In the genomic region with DNA sequence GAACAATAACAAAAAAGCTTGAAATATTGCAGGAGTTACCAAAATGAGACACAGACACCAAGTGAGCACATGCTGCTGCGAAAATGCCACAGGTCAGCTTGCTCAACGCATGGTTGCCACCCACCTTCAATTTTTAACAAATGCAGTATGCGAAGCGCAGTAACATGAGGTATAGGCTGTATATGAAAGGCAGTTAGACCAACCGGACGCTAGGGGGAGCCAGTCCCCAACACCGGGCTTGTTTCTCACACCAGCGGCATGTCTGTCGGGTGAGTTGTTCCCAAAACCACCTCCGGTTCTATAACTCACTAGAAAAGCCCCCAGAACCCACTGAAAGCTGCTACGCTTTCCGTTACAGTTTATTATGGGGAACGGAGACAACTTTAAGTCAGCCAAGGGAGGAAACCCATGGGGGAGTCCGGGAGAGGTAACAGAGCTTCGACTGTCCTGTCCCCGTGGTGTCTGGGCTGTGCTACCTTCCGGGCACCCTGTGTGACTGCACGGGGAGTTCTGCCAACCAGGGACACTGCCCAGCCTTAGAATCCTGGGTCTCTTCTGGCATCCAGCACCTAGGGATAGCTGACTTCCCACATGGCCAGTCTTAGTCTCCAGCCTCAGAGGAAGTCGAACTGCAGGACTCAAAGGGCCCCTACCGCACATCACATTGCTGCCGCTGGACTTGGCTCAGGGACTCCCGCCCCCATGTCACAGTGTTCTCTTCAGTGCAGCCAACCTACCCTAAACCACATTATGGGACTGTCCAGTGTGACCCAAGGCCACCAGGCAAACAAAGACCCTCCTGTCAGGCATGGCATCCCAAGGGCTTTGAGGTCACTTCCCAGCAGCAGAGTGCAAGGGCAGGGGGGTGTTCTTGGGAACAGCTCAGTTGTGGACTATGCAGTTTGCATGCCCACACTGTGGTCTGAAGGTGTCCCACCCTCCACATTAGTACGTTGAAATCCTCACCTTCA, we compare ENCODE assay signal across 1 cellular context.
TF ChIP-seq lines count a peak whose summit lies in the region.

No MANE protein-coding gene starts in this region.

TF ChIP-seq in K562, 482 proteins besides CTCF, POLR2A, EP300 and RAD21 (continued from another document and continues in another):
- TF ChIP-seq RNF219 (CRISPR knock-in tag; IDR thresholded peaks at IDR 0.05) (no peak), SMC3 (conservative IDR thresholded peaks at IDR 0.05; ENCODE audit: insufficient read depth, low read depth, low read length) (peak; percentile 76), YY1 (IDR thresholded peaks at IDR 0.05; ENCODE audit: borderline replicate concordance in 1 of 3, control insufficient read depth in 1 of 3, extremely low read depth in 1 of 3, insufficient read depth in 3 of 3, insufficient read length in 1 of 3, insufficient replicate concordance in 2 of 3, low read depth in 1 of 3, low read length in 2 of 3) (peak in 2 of 3 experiments; percentile 24 to 54), SMAD4 (CRISPR knock-in tag; conservative IDR thresholded peaks at IDR 0.05) (peak; percentile 67), OTX1 (CRISPR knock-in tag; IDR thresholded peaks at IDR 0.05) (peak; percentile 53; the same call in 1 of the 2 replicates), CBX3 (IDR thresholded peaks at IDR 0.05; ENCODE audit: borderline replicate concordance in 1 of 2, low read length in 2 of 2) (no peak; a peak in 1 of 3 replicates), DEAF1 (CRISPR knock-in tag; IDR thresholded peaks at IDR 0.05) (peak; percentile 57; the same call in 1 of the 2 replicates), ELF2 (CRISPR knock-in tag; IDR thresholded peaks at IDR 0.05) (peak; percentile 66; the same call in 1 of the 2 replicates), ILK (tag; IDR thresholded peaks at IDR 0.05; ENCODE audit: borderline replicate concordance, low read depth) (no peak), FIP1L1 (IDR thresholded peaks at IDR 0.05; ENCODE audit: low read depth, low read length, poor library complexity, severe bottlenecking) (no peak), TARDBP (IDR thresholded peaks at IDR 0.05) (no peak), KLF6 (CRISPR knock-in tag; IDR thresholded peaks at IDR 0.05; ENCODE audit: borderline replicate concordance) (peak; percentile 66; the same call in 1 of the 2 replicates), ZNF445 (CRISPR knock-in tag; IDR thresholded peaks at IDR 0.05; ENCODE audit: low read depth) (0 out of 2 replicates have a peak, but pooled peaks have one; percentile 56), BDP1 (IDR thresholded peaks at IDR 0.05; ENCODE audit: insufficient read depth, insufficient read length) (no peak), POLR3G (IDR thresholded peaks at IDR 0.05; ENCODE audit: extremely low read depth, insufficient read length, insufficient replicate concordance) (no peak), TEAD4 (IDR thresholded peaks at IDR 0.05; ENCODE audit: low read length) (peak; percentile 22; the same call in 1 of the 2 replicates), TEAD4 (CRISPR knock-in tag; IDR thresholded peaks at IDR 0.05; ENCODE audit: borderline replicate concordance) (no peak), ZNF212 (CRISPR knock-in tag; IDR thresholded peaks at IDR 0.05) (peak; percentile 81; the same call in 1 of the 2 replicates), SIN3A (IDR thresholded peaks at IDR 0.05; ENCODE audit: borderline replicate concordance in 2 of 2, control insufficient read depth in 1 of 2, low read depth in 2 of 2, low read length in 2 of 2) (no peak), ZBTB8A (IDR thresholded peaks at IDR 0.05; ENCODE audit: partially characterized antibody) (no peak), ARID4B (CRISPR knock-in tag; IDR thresholded peaks at IDR 0.05) (no peak), ZNF644 (tag; IDR thresholded peaks at IDR 0.05; ENCODE audit: low read depth) (no peak), RBM17 (IDR thresholded peaks at IDR 0.05; ENCODE audit: borderline replicate concordance, low read depth, low read length) (no peak), STAT5B (CRISPR knock-in tag; IDR thresholded peaks at IDR 0.05) (no peak), RFX1 (IDR thresholded peaks at IDR 0.05) (no peak), ZNF133 (CRISPR knock-in tag; IDR thresholded peaks at IDR 0.05) (no peak), CREB1 (IDR thresholded peaks at IDR 0.05) (no peak), CREB1 (CRISPR knock-in tag; IDR thresholded peaks at IDR 0.05) (peak; percentile 51), TAF9B (IDR thresholded peaks at IDR 0.05; ENCODE audit: partially characterized antibody) (no peak), ATF6 (CRISPR knock-in tag; IDR thresholded peaks at IDR 0.05) (no peak), ZNF354B (CRISPR knock-in tag; IDR thresholded peaks at IDR 0.05) (no peak), ZC3H11A (IDR thresholded peaks at IDR 0.05; ENCODE audit: low read depth, low read length) (no peak), ERF (CRISPR knock-in tag; IDR thresholded peaks at IDR 0.05) (0 out of 2 replicates have a peak, but pooled peaks have one; percentile 36), BCOR (IDR thresholded peaks at IDR 0.05) (no peak), ZHX1 (conservative IDR thresholded peaks at IDR 0.05; ENCODE audit: low read length) (no peak; the same call in 1 of the 2 replicates), TCF7L2 (IDR thresholded peaks at IDR 0.05; ENCODE audit: low read depth, low read length) (no peak), ZNF282 (CRISPR knock-in tag; IDR thresholded peaks at IDR 0.05) (no peak), ARID2 (IDR thresholded peaks at IDR 0.05) (no peak), RBM15 (IDR thresholded peaks at IDR 0.05; ENCODE audit: insufficient read depth, low read length) (no peak), CBFB (CRISPR knock-in tag; IDR thresholded peaks at IDR 0.05) (peak; percentile 84; the same call in 1 of the 2 replicates), MTF1 (CRISPR knock-in tag; IDR thresholded peaks at IDR 0.05; ENCODE audit: borderline replicate concordance) (0 out of 2 replicates have a peak, but pooled peaks have one; percentile 25)
- TF ChIP-seq, protein P1, sequence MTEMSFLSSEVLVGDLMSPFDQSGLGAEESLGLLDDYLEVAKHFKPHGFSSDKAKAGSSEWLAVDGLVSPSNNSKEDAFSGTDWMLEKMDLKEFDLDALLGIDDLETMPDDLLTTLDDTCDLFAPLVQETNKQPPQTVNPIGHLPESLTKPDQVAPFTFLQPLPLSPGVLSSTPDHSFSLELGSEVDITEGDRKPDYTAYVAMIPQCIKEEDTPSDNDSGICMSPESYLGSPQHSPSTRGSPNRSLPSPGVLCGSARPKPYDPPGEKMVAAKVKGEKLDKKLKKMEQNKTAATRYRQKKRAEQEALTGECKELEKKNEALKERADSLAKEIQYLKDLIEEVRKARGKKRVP (CRISPR knock-in tag; IDR thresholded peaks at IDR 0.05): no peak
- TF ChIP-seq, protein P2, sequence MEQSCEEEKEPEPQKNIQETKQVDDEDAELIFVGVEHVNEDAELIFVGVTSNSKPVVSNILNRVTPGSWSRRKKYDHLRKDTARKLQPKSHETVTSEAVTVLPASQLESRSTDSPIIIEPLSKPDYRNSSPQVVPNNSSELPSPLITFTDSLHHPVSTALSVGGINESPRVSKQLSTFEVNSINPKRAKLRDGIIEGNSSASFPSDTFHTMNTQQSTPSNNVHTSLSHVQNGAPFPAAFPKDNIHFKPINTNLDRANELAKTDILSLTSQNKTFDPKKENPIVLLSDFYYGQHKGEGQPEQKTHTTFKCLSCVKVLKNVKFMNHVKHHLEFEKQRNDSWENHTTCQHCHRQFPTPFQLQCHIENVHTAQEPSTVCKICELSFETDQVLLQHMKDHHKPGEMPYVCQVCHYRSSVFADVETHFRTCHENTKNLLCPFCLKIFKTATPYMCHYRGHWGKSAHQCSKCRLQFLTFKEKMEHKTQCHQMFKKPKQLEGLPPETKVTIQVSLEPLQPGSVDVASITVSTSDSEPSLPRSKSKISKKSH (CRISPR knock-in tag; IDR thresholded peaks at IDR 0.05): no peak
- TF ChIP-seq, protein P3, sequence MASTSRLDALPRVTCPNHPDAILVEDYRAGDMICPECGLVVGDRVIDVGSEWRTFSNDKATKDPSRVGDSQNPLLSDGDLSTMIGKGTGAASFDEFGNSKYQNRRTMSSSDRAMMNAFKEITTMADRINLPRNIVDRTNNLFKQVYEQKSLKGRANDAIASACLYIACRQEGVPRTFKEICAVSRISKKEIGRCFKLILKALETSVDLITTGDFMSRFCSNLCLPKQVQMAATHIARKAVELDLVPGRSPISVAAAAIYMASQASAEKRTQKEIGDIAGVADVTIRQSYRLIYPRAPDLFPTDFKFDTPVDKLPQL (IDR thresholded peaks at IDR 0.05; ENCODE audit: extremely low read depth, insufficient read length): no peak
